ENCODE assay signal across 13 cellular contexts in genomic region chr9:98150726-98151125, GRCh38. TPM values are rescaled to one million over a fixed set of nuclear protein-coding genes. Genes with fewer than 3 reads are reported as not detected.
DNase-seq lines count a peak whose midpoint lies in the region; ATAC-seq, FAIRE-seq and TF ChIP-seq lines count a peak whose summit lies in the region.
"Had no signal": no experiment of that assay in that cellular context is flagged by ENCODE, and none has a peak within 500 bp of the region (broad histone marks: within the 10 kb centered on the region; RNA-seq: fewer than 3 reads in every experiment).

No MANE protein-coding gene starts in this region.

- no peaks in the 10 kb centered on the region for H3K36me3 ChIP-seq in heart right ventricle

- no peak for TF ChIP-seq CTCF in heart right ventricle (IDR thresholded peaks at IDR 0.05)

- H3K4me3 ChIP-seq in heart right ventricle = no peak overlapping the region

- DNase-seq in left ventricle myocardium superior (no peak), heart right ventricle (no peak), frontal cortex (ENCODE audit: low spot score in 2 of 2) (no peak), EL (no peak), H54 (ENCODE audit: insufficient read length, low spot score) (no peak)
- DNase-seq: DMS 273 treated with DMSO at 0.1 percent for 48 hours, HCEC 1CT, NCI-H1048, NCI-H146, NCI-H2227 treated with DMSO at 0.1 percent for 48 hours, NCI-H524 treated with DMSO at 0.1 percent for 48 hours had no signal

- no peak for TF ChIP-seq POLR2A in H54 (IDR thresholded peaks at IDR 0.05; ENCODE audit: low read depth, low read length)

- no peak overlapping the region for H3K27ac ChIP-seq in heart right ventricle

- no peak overlapping the region for H3K4me3 Mint-ChIP-seq in IgD-negative memory B cell
- H3K4me3 Mint-ChIP-seq in dendritic cell treated with granulocyte-macrophage colony-stimulating factor and Interleukin-4, amounts not matched to agents 40 ng/mL and 50 ng/mL, for 4 days = no peak overlapping the region

- H3K27ac Mint-ChIP-seq in IgD-negative memory B cell = peak overlapping the region in 2 of 3 donors; percentile 18 to 65
- H3K27ac Mint-ChIP-seq in dendritic cell treated with granulocyte-macrophage colony-stimulating factor and Interleukin-4, amounts not matched to agents 40 ng/mL and 50 ng/mL, for 4 days = peak overlapping the region; percentile 61

- peaks cover 0 to 13% (median 0%) of the 10 kb centered on the region in 11 donors for H3K9me3 ChIP-seq in heart right ventricle

- WGBS in heart right ventricle, 2 donors = 76 to 89% methylated on average over 3 of the region's 3 CpGs

- H3K36me3 Mint-ChIP-seq in IgD-negative memory B cell = peaks cover 4% of the 10 kb centered on the region
- H3K36me3 Mint-ChIP-seq in dendritic cell treated with granulocyte-macrophage colony-stimulating factor and Interleukin-4, amounts not matched to agents 40 ng/mL and 50 ng/mL, for 4 days (ENCODE audit: low read depth) = peaks cover 3% of the 10 kb centered on the region

- intact Hi-C loops in left ventricle myocardium superior (cut with micrococcal nuclease) (no loop called here), heart right ventricle (cut with DNase I) (loop anchor here in 1 of 10 donors (10.0 kb wide), 1 partner anchor 56 kb away; no protein-coding TSS in a partner anchor)
- intact Hi-C loops in dendritic cell treated with granulocyte-macrophage colony-stimulating factor and Interleukin-4, amounts not matched to agents 40 ng/mL and 50 ng/mL, for 4 days (cut with micrococcal nuclease) = loop anchor here (10.0 kb wide), 1 partner anchor 66 kb away; no protein-coding TSS in a partner anchor

- peaks cover 0 to 11% (median 0%) of the 10 kb centered on the region in 9 donors for H3K4me1 ChIP-seq in heart right ventricle

- no peaks in the 10 kb centered on the region for H3K27me3 Mint-ChIP-seq in IgD-negative memory B cell
- no peaks in the 10 kb centered on the region for H3K27me3 Mint-ChIP-seq in dendritic cell treated with granulocyte-macrophage colony-stimulating factor and Interleukin-4, amounts not matched to agents 40 ng/mL and 50 ng/mL, for 4 days

- H3K9me3 Mint-ChIP-seq in IgD-negative memory B cell = peaks cover 0 to 1% (median 0%) of the 10 kb centered on the region in 3 donors
- no peaks in the 10 kb centered on the region for H3K9me3 Mint-ChIP-seq in dendritic cell treated with granulocyte-macrophage colony-stimulating factor and Interleukin-4, amounts not matched to agents 40 ng/mL and 50 ng/mL, for 4 days

- H3K4me1 Mint-ChIP-seq in IgD-negative memory B cell = peaks cover 15 to 23% (median 17%) of the 10 kb centered on the region in 3 donors
- H3K4me1 Mint-ChIP-seq in dendritic cell treated with granulocyte-macrophage colony-stimulating factor and Interleukin-4, amounts not matched to agents 40 ng/mL and 50 ng/mL, for 4 days (ENCODE audit: low read depth) = peaks cover 29% of the 10 kb centered on the region

- ATAC-seq in left ventricle myocardium superior = peak; percentile 40
- ATAC-seq in heart right ventricle = no peak

- H3K27me3 ChIP-seq in heart right ventricle = no peaks in the 10 kb centered on the region

- FAIRE-seq in frontal cortex (lab: Jason Lieb, UNC) (no peak), H54 (lab: Jason Lieb, UNC) (no peak)

RNA-seq across cellular contexts. Expression of gene TRIM14, which starts 31.7 kb away (rescaled TPM):
- total RNA-seq in left ventricle myocardium superior (4.0 TPM), heart right ventricle (10 to 100 TPM in 1 of 10 donors, 1 to 10 TPM in 6, under 1 TPM in 3; 0.47 to 11.2 (median 1.8) TPM), frontal cortex (0.82 TPM)
- polyA plus RNA-seq in heart right ventricle (1 to 10 TPM in 1 of 2 donors, under 1 TPM in 1; 0.88 to 1.7 TPM), IgD-negative memory B cell (43.0 TPM)

RNA-seq across cellular contexts. Expression of gene CORO2A, which starts 41.7 kb away (rescaled TPM):
- total RNA-seq in left ventricle myocardium superior (0.35 TPM), heart right ventricle (under 1 TPM; 0.06 to 0.90 (median 0.22) TPM), frontal cortex (4.5 TPM)
- polyA plus RNA-seq in heart right ventricle (under 1 TPM; 0.22 to 0.42 TPM), IgD-negative memory B cell (4.2 TPM)
